8 cellular contexts compared by ENCODE assay signal in genomic region chr4:163494360-163495241, GRCh38. TPM values are rescaled to one million over a fixed set of nuclear protein-coding genes. Genes with fewer than 3 reads are reported as not detected.
DNase-seq lines count a peak whose midpoint lies in the region; ATAC-seq and TF ChIP-seq lines count a peak whose summit lies in the region.

Gene TMA16, plus strand, starts transcription at chr4:163494690. Its CDS starts 112 bp downstream, at chr4:163494802.

- ATAC-seq in HG02884 (IDR thresholded peaks at IDR 0.05; ENCODE audit: unreplicated experiment) (peak; percentile 79), right cardiac atrium (peak; percentile 98 to 99)

- H3K27ac ChIP-seq in right cardiac atrium (ENCODE audit: low read length) (peak within 1 kb of the TSS; percentile 78), vagina (peak within 1 kb of the TSS; percentile 86)

- H3K4me3 ChIP-seq in right cardiac atrium (ENCODE audit: low read length) (peak within 1 kb of the TSS; percentile 82), vagina (peak within 1 kb of the TSS; percentile 69 to 83)

- H3K4me1 ChIP-seq in right cardiac atrium (ENCODE audit: control insufficient read depth, insufficient read depth, low read length): no peaks in the 10 kb centered on the region
- H3K4me1 ChIP-seq in vagina: peaks cover 23% of the 10 kb centered on the region

- H3K27me3 ChIP-seq in right cardiac atrium (ENCODE audit: control insufficient read depth, insufficient read depth) (no peaks in the 10 kb centered on the region), vagina (no peaks in the 10 kb centered on the region)

- H3K9me3 ChIP-seq in right cardiac atrium (ENCODE audit: control insufficient read depth, low read length): no peaks in the 10 kb centered on the region
- no peaks in the 10 kb centered on the region for H3K9me3 ChIP-seq in vagina

- no peak for TF ChIP-seq CTCF in vagina (IDR thresholded peaks at IDR 0.05)

- TF ChIP-seq POLR2A in GM15510 (IDR thresholded peaks at IDR 0.05; ENCODE audit: borderline replicate concordance, extremely low read depth, insufficient read length): peak; percentile 85
- no peak for TF ChIP-seq POLR2A in vagina (IDR thresholded peaks at IDR 0.05)

- intact Hi-C loops in right cardiac atrium (cut with DNase I): loop anchor here in 1 of 4 donors (10.0 kb wide), 1 partner anchor 50 kb away; no protein-coding TSS in a partner anchor
- intact Hi-C loops in vagina (cut with DNase I): no loop called here

- DNase-seq in NCI-H1694 (lab: John Stamatoyannopoulos, UW) (peak; percentile 81), T-helper 2 cell (peak; percentile 38 to 95 (median 72)), anterior cingulate cortex (lab: John Stamatoyannopoulos, UW) (peak; percentile 14 to 91 (median 74)), right cardiac atrium (peak; percentile 90 to 95 (median 94)), putamen (ENCODE audit: low spot score) (peak; percentile 88), vagina (ENCODE audit: extremely low spot score in 2 of 2) (no peak)

- H3K36me3 ChIP-seq in vagina: no peaks in the 10 kb centered on the region

- WGBS in right cardiac atrium: under 1% methylated on average over 64 of the region's 64 CpGs

RNA-seq across cellular contexts. Expression of gene TMA16, which starts in this region (rescaled TPM):
- total RNA-seq in right cardiac atrium (10 to 100 TPM; 11.9 to 12.8 (median 12.5) TPM), vagina (35.8 TPM)
- 8.4 TPM for polyA plus RNA-seq in right cardiac atrium

Comparison
In these comparisons a context has a peak if more than half of its experiments do, and no peak if none do; other contexts are left out.
1. DNase-seq: peak in NCI-H1694 (single experiment), T-helper 2 cell (5 of 5), anterior cingulate cortex (58 of 58), right cardiac atrium (3 of 3) and putamen (single experiment); none in vagina (0 of 2).